In the genomic region with DNA sequence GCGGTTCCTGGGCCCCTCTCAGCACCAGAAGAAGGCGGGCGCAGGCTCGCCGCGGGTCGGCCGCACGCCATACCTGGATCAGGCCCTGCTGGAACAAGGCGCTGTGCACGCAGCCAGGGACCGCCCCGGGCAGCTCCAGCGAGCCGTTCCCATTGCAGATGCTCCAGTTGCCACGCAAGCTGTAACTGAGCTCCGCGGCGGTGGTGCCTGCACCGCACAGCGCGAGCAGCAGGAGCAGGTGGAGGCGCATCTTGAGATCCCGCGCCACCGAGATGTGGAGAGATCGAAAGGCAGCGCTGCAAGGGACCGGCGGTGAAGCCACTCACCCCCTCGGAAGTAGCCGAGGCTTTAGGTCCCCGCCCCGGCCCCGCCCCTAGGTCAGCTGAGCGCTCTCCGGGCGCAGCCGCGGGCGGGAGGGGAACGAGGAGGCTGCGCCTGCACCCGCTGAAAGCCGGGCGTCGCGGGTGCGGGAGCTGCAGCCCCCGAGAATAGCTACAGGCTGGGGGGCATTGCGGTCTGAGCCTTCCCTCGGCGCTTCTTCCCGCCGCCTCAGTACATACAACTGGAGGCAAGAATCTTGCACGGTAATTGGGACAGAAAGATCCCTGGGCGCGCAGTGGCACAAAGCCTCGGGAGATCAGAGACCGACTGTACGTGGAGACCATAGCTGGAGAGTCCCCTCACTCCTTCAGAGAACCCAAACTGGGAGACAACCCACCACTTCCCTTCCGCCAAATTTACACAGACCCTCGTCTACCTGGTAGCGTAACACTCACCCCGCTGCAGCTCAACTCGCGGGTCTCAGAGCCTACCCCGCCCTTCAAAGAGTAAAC, we compare ENCODE assay signal across 1 cellular context.
A peak's percentile ranks its signal among the peaks of the same experiment; 100 is the strongest.
TF ChIP-seq lines count a peak whose summit lies in the region.

A gene (minus strand): TSS at position 324 of the 833 bp plus-strand sequence. CDS start 74 bp downstream, at position 250.

TF ChIP-seq in HepG2, 621 proteins besides CTCF, POLR2A, EP300 and RAD21 (continued from another document and continues in another):
- TF ChIP-seq, protein P1, sequence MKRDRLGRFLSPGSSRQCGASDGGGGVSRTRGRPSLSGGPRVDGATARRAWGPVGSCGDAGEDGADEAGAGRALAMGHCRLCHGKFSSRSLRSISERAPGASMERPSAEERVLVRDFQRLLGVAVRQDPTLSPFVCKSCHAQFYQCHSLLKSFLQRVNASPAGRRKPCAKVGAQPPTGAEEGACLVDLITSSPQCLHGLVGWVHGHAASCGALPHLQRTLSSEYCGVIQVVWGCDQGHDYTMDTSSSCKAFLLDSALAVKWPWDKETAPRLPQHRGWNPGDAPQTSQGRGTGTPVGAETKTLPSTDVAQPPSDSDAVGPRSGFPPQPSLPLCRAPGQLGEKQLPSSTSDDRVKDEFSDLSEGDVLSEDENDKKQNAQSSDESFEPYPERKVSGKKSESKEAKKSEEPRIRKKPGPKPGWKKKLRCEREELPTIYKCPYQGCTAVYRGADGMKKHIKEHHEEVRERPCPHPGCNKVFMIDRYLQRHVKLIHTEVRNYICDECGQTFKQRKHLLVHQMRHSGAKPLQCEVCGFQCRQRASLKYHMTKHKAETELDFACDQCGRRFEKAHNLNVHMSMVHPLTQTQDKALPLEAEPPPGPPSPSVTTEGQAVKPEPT (CRISPR knock-in tag; IDR thresholded peaks at IDR 0.05; ENCODE audit: low read depth), result no peak
- TF ChIP-seq ZNF737 (CRISPR knock-in tag; IDR thresholded peaks at IDR 0.05; ENCODE audit: borderline replicate concordance) (no peak; the same call in 1 of the 2 replicates), CAMTA2 (CRISPR knock-in tag; IDR thresholded peaks at IDR 0.05; ENCODE audit: borderline replicate concordance) (no peak), SALL1 (CRISPR knock-in tag; IDR thresholded peaks at IDR 0.05) (peak; percentile 81), PRMT3 (CRISPR knock-in tag; IDR thresholded peaks at IDR 0.05; ENCODE audit: borderline replicate concordance, low read depth) (peak; percentile 50; the same call in 1 of the 2 replicates), MIXL1 (CRISPR knock-in tag; IDR thresholded peaks at IDR 0.05) (0 out of 2 replicates have a peak, but pooled peaks have one; percentile 11), NR2C2 (CRISPR knock-in tag; IDR thresholded peaks at IDR 0.05; ENCODE audit: borderline replicate concordance) (peak; percentile 37; the same call in 1 of the 2 replicates), ZNF235 (CRISPR knock-in tag; IDR thresholded peaks at IDR 0.05; ENCODE audit: borderline replicate concordance) (peak; percentile 30; the same call in 1 of the 2 replicates), STAG1 (CRISPR knock-in tag; IDR thresholded peaks at IDR 0.05) (no peak; the same call in 1 of the 2 replicates), TMF1 (CRISPR knock-in tag; IDR thresholded peaks at IDR 0.05; ENCODE audit: low read depth) (no peak; the same call in 1 of the 2 replicates), ZNF562 (CRISPR knock-in tag; IDR thresholded peaks at IDR 0.05; ENCODE audit: borderline replicate concordance) (no peak), FOXA3 (CRISPR knock-in tag; IDR thresholded peaks at IDR 0.05) (peak; percentile 55; the same call in 1 of the 2 replicates), EEA1 (CRISPR knock-in tag; IDR thresholded peaks at IDR 0.05; ENCODE audit: borderline replicate concordance) (no peak; the same call in 1 of the 2 replicates), SOX5 (CRISPR knock-in tag; IDR thresholded peaks at IDR 0.05; ENCODE audit: borderline replicate concordance) (peak; percentile 11; the same call in 1 of the 2 replicates), PCBP1 (IDR thresholded peaks at IDR 0.05; ENCODE audit: borderline replicate concordance, low read depth, low read length) (no peak), HDAC6 (IDR thresholded peaks at IDR 0.05; ENCODE audit: low read depth, low read length) (no peak), RBFOX2 (IDR thresholded peaks at IDR 0.05; ENCODE audit: low read depth, low read length) (peak; percentile 81), ZNF138 (CRISPR knock-in tag; IDR thresholded peaks at IDR 0.05; ENCODE audit: low read depth) (peak; percentile 95), SAFB2 (CRISPR knock-in tag; IDR thresholded peaks at IDR 0.05; ENCODE audit: borderline replicate concordance, low read depth) (peak; percentile 20; the same call in 1 of the 2 replicates), HNRNPK (IDR thresholded peaks at IDR 0.05; ENCODE audit: low read depth, low read length, poor library complexity, severe bottlenecking) (peak; percentile 36), CBX2 (IDR thresholded peaks at IDR 0.05; ENCODE audit: low read depth, low read length) (no peak), CBX2 (CRISPR knock-in tag; IDR thresholded peaks at IDR 0.05; ENCODE audit: low read depth) (0 out of 2 replicates have a peak, but pooled peaks have one; percentile 38), SRSF1 (optimal IDR thresholded peaks at IDR 0.05; ENCODE audit: low read depth, low read length) (peak; percentile 31), ZNF225 (CRISPR knock-in tag; IDR thresholded peaks at IDR 0.05) (0 out of 2 replicates have a peak, but pooled peaks have one; percentile 32), NFATC3 (CRISPR knock-in tag; IDR thresholded peaks at IDR 0.05) (peak; percentile 33; the same call in 1 of the 2 replicates), ZNF382 (CRISPR knock-in tag; IDR thresholded peaks at IDR 0.05; ENCODE audit: borderline replicate concordance) (no peak), WIZ (CRISPR knock-in tag; IDR thresholded peaks at IDR 0.05) (peak; percentile 66; the same call in 1 of the 2 replicates), GATAD1 (CRISPR knock-in tag; IDR thresholded peaks at IDR 0.05) (no peak), ZNF614 (CRISPR knock-in tag; IDR thresholded peaks at IDR 0.05; ENCODE audit: borderline replicate concordance) (no peak), RBM39 (IDR thresholded peaks at IDR 0.05; ENCODE audit: low read depth, low read length, poor library complexity, severe bottlenecking) (peak; percentile 69), ZNF883 (CRISPR knock-in tag; IDR thresholded peaks at IDR 0.05; ENCODE audit: not compliant biosample characterization) (peak; percentile 44)
- TF ChIP-seq, protein P2, sequence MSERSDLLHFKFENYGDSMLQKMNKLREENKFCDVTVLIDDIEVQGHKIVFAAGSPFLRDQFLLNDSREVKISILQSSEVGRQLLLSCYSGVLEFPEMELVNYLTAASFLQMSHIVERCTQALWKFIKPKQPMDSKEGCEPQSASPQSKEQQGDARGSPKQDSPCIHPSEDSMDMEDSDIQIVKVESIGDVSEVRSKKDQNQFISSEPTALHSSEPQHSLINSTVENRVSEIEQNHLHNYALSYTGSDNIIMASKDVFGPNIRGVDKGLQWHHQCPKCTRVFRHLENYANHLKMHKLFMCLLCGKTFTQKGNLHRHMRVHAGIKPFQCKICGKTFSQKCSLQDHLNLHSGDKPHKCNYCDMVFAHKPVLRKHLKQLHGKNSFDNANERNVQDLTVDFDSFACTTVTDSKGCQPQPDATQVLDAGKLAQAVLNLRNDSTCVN (CRISPR knock-in tag; IDR thresholded peaks at IDR 0.05; ENCODE audit: borderline replicate concordance), result no peak
- TF ChIP-seq, protein P3, sequence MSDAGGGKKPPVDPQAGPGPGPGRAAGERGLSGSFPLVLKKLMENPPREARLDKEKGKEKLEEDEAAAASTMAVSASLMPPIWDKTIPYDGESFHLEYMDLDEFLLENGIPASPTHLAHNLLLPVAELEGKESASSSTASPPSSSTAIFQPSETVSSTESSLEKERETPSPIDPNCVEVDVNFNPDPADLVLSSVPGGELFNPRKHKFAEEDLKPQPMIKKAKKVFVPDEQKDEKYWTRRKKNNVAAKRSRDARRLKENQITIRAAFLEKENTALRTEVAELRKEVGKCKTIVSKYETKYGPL (CRISPR knock-in tag; IDR thresholded peaks at IDR 0.05), result no peak
- TF ChIP-seq, protein P4, sequence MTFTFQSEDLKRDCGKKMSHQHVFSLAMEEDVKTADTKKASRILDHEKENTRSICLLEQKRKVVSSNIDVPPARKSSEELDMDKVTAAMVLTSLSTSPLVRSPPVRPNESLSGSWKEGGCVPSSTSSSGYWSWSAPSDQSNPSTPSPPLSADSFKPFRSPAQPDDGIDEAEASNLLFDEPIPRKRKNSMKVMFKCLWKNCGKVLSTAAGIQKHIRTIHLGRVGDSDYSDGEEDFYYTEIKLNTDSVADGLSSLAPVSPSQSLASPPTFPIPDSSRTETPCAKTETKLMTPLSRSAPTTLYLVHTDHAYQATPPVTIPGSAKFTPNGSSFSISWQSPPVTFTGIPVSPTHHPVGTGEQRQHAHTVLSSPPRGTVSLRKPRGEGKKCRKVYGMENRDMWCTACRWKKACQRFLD (CRISPR knock-in tag; IDR thresholded peaks at IDR 0.05; ENCODE audit: borderline replicate concordance), result peak; percentile 54
- TF ChIP-seq, protein P5, sequence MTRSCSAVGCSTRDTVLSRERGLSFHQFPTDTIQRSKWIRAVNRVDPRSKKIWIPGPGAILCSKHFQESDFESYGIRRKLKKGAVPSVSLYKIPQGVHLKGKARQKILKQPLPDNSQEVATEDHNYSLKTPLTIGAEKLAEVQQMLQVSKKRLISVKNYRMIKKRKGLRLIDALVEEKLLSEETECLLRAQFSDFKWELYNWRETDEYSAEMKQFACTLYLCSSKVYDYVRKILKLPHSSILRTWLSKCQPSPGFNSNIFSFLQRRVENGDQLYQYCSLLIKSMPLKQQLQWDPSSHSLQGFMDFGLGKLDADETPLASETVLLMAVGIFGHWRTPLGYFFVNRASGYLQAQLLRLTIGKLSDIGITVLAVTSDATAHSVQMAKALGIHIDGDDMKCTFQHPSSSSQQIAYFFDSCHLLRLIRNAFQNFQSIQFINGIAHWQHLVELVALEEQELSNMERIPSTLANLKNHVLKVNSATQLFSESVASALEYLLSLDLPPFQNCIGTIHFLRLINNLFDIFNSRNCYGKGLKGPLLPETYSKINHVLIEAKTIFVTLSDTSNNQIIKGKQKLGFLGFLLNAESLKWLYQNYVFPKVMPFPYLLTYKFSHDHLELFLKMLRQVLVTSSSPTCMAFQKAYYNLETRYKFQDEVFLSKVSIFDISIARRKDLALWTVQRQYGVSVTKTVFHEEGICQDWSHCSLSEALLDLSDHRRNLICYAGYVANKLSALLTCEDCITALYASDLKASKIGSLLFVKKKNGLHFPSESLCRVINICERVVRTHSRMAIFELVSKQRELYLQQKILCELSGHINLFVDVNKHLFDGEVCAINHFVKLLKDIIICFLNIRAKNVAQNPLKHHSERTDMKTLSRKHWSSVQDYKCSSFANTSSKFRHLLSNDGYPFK (CRISPR knock-in tag; IDR thresholded peaks at IDR 0.05; ENCODE audit: borderline replicate concordance), result peak; percentile 74
- TF ChIP-seq, protein P6, sequence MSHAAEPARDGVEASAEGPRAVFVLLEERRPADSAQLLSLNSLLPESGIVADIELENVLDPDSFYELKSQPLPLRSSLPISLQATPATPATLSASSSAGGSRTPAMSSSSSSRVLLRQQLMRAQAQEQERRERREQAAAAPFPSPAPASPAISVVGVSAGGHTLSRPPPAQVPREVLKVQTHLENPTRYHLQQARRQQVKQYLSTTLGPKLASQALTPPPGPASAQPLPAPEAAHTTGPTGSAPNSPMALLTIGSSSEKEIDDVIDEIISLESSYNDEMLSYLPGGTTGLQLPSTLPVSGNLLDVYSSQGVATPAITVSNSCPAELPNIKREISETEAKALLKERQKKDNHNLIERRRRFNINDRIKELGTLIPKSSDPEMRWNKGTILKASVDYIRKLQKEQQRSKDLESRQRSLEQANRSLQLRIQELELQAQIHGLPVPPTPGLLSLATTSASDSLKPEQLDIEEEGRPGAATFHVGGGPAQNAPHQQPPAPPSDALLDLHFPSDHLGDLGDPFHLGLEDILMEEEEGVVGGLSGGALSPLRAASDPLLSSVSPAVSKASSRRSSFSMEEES (CRISPR knock-in tag; IDR thresholded peaks at IDR 0.05), result peak; percentile 72
- TF ChIP-seq, protein P7, sequence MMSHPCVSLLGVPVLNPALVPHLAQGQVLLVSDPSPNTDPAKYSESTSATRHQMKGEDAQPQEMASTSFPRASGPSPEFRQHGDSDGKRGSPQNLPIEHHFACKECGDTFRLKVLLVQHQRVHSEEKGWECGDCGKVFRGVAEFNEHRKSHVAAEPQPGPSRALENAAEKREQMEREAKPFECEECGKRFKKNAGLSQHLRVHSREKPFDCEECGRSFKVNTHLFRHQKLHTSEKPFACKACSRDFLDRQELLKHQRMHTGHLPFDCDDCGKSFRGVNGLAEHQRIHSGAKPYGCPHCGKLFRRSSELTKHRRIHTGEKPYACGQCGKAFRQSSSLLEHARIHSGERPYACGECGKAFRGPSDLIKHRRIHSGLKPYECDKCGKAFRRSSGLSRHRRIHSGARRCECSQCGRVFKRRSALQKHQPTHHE (CRISPR knock-in tag; IDR thresholded peaks at IDR 0.05; ENCODE audit: borderline replicate concordance), result peak; percentile 64; the same call in 1 of the 2 replicates
- TF ChIP-seq, protein P8, sequence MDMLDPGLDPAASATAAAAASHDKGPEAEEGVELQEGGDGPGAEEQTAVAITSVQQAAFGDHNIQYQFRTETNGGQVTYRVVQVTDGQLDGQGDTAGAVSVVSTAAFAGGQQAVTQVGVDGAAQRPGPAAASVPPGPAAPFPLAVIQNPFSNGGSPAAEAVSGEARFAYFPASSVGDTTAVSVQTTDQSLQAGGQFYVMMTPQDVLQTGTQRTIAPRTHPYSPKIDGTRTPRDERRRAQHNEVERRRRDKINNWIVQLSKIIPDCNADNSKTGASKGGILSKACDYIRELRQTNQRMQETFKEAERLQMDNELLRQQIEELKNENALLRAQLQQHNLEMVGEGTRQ (IDR thresholded peaks at IDR 0.05; ENCODE audit: low read depth, low read length), result no peak
- TF ChIP-seq, protein P8 (CRISPR knock-in tag; IDR thresholded peaks at IDR 0.05; ENCODE audit: borderline replicate concordance), result peak; percentile 70; the same call in 1 of the 2 replicates
- TF ChIP-seq, protein P9, sequence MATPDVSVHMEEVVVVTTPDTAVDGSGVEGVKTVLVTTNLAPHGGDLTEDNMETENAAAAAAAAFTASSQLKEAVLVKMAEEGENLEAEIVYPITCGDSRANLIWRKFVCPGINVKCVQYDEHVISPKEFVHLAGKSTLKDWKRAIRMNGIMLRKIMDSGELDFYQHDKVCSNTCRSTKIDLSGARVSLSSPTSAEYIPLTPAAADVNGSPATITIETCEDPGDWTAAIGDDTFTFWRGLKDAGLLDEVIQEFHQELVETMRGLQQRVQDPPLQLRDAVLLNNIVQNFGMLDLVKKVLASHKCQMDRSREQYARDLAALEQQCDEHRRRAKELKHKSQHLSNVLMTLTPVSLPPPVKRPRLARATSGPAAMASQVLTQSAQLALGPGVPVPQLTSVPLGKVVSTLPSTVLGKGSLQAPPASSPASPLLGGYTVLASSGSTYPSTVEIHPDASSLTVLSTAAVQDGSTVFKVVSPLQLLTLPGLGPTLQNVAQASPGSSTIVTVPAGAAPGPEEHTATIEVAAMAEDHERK (CRISPR knock-in tag; IDR thresholded peaks at IDR 0.05; ENCODE audit: low read depth), result no peak
